In the genomic region with DNA sequence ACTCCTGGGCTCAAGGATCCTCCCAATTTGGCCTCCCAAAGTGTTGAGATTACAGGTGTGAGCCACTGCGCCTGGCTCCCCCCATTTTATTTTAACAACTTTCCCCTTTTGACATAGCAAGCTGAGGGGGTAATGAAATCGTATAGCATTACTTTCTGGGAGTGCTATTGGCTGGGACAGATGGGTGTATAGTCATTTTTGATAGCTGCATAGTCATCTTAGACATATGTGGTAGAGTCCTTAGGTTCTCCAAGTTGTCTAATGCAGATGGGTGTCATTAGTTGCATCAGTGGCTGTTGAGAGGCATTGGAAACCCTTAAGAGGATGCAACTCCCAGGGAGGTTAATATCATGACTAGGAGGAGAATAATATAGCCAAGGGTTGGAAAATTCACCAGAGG, we compare ENCODE assay signal across 1 cellular context.
TF ChIP-seq lines count a peak whose summit lies in the region.

No MANE protein-coding gene starts in this region.

TF ChIP-seq in HEK293, 187 proteins besides CTCF, POLR2A, EP300 and RAD21 (continued from another document):
- TF ChIP-seq, protein P1, sequence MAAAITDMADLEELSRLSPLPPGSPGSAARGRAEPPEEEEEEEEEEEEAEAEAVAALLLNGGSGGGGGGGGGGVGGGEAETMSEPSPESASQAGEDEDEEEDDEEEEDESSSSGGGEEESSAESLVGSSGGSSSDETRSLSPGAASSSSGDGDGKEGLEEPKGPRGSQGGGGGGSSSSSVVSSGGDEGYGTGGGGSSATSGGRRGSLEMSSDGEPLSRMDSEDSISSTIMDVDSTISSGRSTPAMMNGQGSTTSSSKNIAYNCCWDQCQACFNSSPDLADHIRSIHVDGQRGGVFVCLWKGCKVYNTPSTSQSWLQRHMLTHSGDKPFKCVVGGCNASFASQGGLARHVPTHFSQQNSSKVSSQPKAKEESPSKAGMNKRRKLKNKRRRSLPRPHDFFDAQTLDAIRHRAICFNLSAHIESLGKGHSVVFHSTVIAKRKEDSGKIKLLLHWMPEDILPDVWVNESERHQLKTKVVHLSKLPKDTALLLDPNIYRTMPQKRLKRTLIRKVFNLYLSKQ (tag by site-specific recombination; IDR thresholded peaks at IDR 0.05; ENCODE audit: borderline replicate concordance): no peak
